Comparison of ENCODE assay signal across 8 cellular contexts in the genomic region with DNA sequence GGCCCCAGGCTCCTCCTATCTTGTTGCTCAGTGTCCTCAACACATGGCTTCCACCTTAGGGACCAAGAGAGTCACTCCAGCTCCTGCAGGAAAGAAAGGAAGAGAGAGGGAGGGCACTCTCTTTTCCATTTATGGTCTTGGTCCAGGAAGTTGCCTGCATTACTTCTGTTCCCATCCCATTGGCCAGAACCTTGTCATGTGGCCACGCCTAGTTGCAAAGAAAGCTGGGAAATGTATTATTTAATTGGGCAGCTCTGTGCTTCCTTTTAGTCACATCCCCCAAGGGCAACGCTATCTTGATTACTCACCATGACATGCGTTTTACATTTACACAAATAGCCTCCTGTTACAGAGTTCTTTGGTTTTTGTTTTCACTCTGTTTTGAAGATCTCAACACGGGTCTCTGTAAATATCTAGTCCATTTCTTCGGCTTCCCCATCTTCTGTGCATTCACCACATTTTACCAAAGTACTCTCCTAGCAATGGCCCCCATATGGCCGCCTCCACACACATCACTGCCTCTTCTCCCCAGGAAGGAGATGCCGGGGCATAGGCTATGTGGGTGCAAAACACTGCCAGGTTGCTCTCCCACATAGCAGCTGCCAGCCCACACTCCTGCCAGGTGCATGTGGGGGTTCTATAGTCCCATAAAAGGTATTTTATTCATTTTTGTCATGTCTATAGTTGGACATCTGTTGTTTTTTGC. TPM values are rescaled to one million over a fixed set of nuclear protein-coding genes. Genes with fewer than 3 reads are reported as not detected.
DNase-seq lines count a peak whose midpoint lies in the region; ATAC-seq lines count a peak whose summit lies in the region.

No MANE protein-coding gene starts in this region.

- DNase-seq in DMS53 (lab: John Stamatoyannopoulos, UW) (peak; percentile 64), HT-29 (ENCODE audit: low spot score) (peak; percentile 59), UCSD-AML1 (lab: John Stamatoyannopoulos, UW; ENCODE audit: unreplicated experiment) (peak; percentile 60), Right ventricle myocardium superior (no peak), superior temporal gyrus (ENCODE audit: extremely low spot score) (peak; percentile 51), NCI-H748 treated with DMSO at 0.1 percent for 48 hours (lab: John Stamatoyannopoulos, UW) (no peak), NCI-H187 treated with DMSO at 0.1 percent for 48 hours (lab: John Stamatoyannopoulos, UW) (no peak)
- no peak for DNase-seq in effector CD8-positive, alpha-beta T cell (lab: John Stamatoyannopoulos, UW)

- intact Hi-C loops in Right ventricle myocardium superior (cut with DNase I): no loop called here

- ATAC-seq in Right ventricle myocardium superior (ENCODE audit: poor library complexity): peak; percentile 62

RNA-seq across cellular contexts. Expression of a gene that starts 35.7 kb away (rescaled TPM):
- total RNA-seq in HT-29 (2014; rRNA removed; shearing (Covaris generic)): 30.9 and 35.6 TPM in 2 replicates
- total RNA-seq in Right ventricle myocardium superior: 37.7 TPM

Comparison
In these comparisons a context has a peak if more than half of its experiments do, and no peak if none do; other contexts are left out.
1. DNase-seq: peak in DMS53 (single experiment), HT-29 (single experiment), UCSD-AML1 (single experiment) and superior temporal gyrus (single experiment); none in Right ventricle myocardium superior (single experiment), NCI-H748 treated with DMSO at 0.1 percent for 48 hours (single experiment), effector CD8-positive, alpha-beta T cell (single experiment) and NCI-H187 treated with DMSO at 0.1 percent for 48 hours (single experiment).